1 cellular context compared by ENCODE assay signal in genomic region chr9:70258692-70259511, GRCh38.
TF ChIP-seq lines count a peak whose summit lies in the region.

Gene SMC5 (plus strand): TSS chr9:70258978. CDS start chr9:70259079, 101 bp downstream.

TF ChIP-seq in HepG2, 621 proteins besides CTCF, POLR2A, EP300 and RAD21 (continued from another document and continues in another):
- TF ChIP-seq ZNF609 (CRISPR knock-in tag; IDR thresholded peaks at IDR 0.05; ENCODE audit: borderline replicate concordance): peak; percentile 69; the same call in 1 of the 2 replicates
- no peak for TF ChIP-seq THYN1 (CRISPR knock-in tag; IDR thresholded peaks at IDR 0.05; ENCODE audit: borderline replicate concordance, low read depth)
- no peak for TF ChIP-seq CSRNP2 (CRISPR knock-in tag; conservative IDR thresholded peaks at IDR 0.05; ENCODE audit: low read depth)
- TF ChIP-seq ZNF574 (CRISPR knock-in tag; IDR thresholded peaks at IDR 0.05): peak; percentile 80
- TF ChIP-seq DZIP1 (CRISPR knock-in tag; IDR thresholded peaks at IDR 0.05): no peak; the same call in 1 of the 2 replicates
- TF ChIP-seq ZNF737 (CRISPR knock-in tag; IDR thresholded peaks at IDR 0.05; ENCODE audit: borderline replicate concordance): no peak
- no peak for TF ChIP-seq ZXDC (CRISPR knock-in tag; IDR thresholded peaks at IDR 0.05)
- TF ChIP-seq ZNF12 (CRISPR knock-in tag; IDR thresholded peaks at IDR 0.05): no peak
- TF ChIP-seq CCDC6 (CRISPR knock-in tag; IDR thresholded peaks at IDR 0.05): peak; percentile 90; the same call in 1 of the 2 replicates
- TF ChIP-seq ZNF441 (CRISPR knock-in tag; IDR thresholded peaks at IDR 0.05; ENCODE audit: borderline replicate concordance): peak; percentile 63; the same call in 1 of the 2 replicates
- no peak for TF ChIP-seq STAT5B (CRISPR knock-in tag; IDR thresholded peaks at IDR 0.05)
- no peak for TF ChIP-seq ZNF296 (CRISPR knock-in tag; conservative IDR thresholded peaks at IDR 0.05)
- no peak for TF ChIP-seq ZNF562 (CRISPR knock-in tag; IDR thresholded peaks at IDR 0.05; ENCODE audit: borderline replicate concordance)
- TF ChIP-seq ZNF878 (CRISPR knock-in tag; IDR thresholded peaks at IDR 0.05): peak; percentile 17
- TF ChIP-seq RBAK (CRISPR knock-in tag; IDR thresholded peaks at IDR 0.05): no peak
- 0 out of 2 replicates have a peak, but pooled peaks have one; percentile 59 for TF ChIP-seq ZNF274 (CRISPR knock-in tag; IDR thresholded peaks at IDR 0.05)
- TF ChIP-seq ZBTB2 (CRISPR knock-in tag; IDR thresholded peaks at IDR 0.05; ENCODE audit: low read depth): peak; percentile 82
- no peak for TF ChIP-seq ONECUT2 (CRISPR knock-in tag; IDR thresholded peaks at IDR 0.05)
- no peak for TF ChIP-seq SNRNP70 (IDR thresholded peaks at IDR 0.05; ENCODE audit: low read depth, low read length)
- 0 out of 2 replicates have a peak, but pooled peaks have one; percentile 29 for TF ChIP-seq HNRNPL (IDR thresholded peaks at IDR 0.05; ENCODE audit: low read depth, low read length)
- no peak for TF ChIP-seq ZFP36L2 (CRISPR knock-in tag; IDR thresholded peaks at IDR 0.05)
- TF ChIP-seq BHLHE40 (IDR thresholded peaks at IDR 0.05; ENCODE audit: low read length): no peak
- no peak for TF ChIP-seq ZNF720 (CRISPR knock-in tag; IDR thresholded peaks at IDR 0.05)
- 0 out of 2 replicates have a peak, but pooled peaks have one; percentile 42 for TF ChIP-seq ZNF205 (CRISPR knock-in tag; IDR thresholded peaks at IDR 0.05)
- TF ChIP-seq HNRNPK (IDR thresholded peaks at IDR 0.05; ENCODE audit: low read depth, low read length, poor library complexity, severe bottlenecking): peak; percentile 76
- no peak for TF ChIP-seq SRSF4 (IDR thresholded peaks at IDR 0.05; ENCODE audit: low read depth, low read length, poor library complexity, severe bottlenecking)
- no peak for TF ChIP-seq RERE (CRISPR knock-in tag; IDR thresholded peaks at IDR 0.05; ENCODE audit: low read depth)
- TF ChIP-seq ZFX (CRISPR knock-in tag; IDR thresholded peaks at IDR 0.05; ENCODE audit: low read depth): peak; percentile 94
- TF ChIP-seq IRX3 (CRISPR knock-in tag; IDR thresholded peaks at IDR 0.05; ENCODE audit: borderline replicate concordance, low read depth): peak; percentile 73; the same call in 1 of the 2 replicates
- TF ChIP-seq RFXAP (CRISPR knock-in tag; IDR thresholded peaks at IDR 0.05; ENCODE audit: borderline replicate concordance): peak; percentile 46; the same call in 1 of the 2 replicates
- no peak for TF ChIP-seq SOX6 (IDR thresholded peaks at IDR 0.05)
- TF ChIP-seq SOX6 (CRISPR knock-in tag; IDR thresholded peaks at IDR 0.05): no peak
- TF ChIP-seq SRSF1 (optimal IDR thresholded peaks at IDR 0.05; ENCODE audit: low read depth, low read length): peak; percentile 85
- peak; percentile 85 for TF ChIP-seq ZNF44 (CRISPR knock-in tag; IDR thresholded peaks at IDR 0.05)
- peak; percentile 94; the same call in 1 of the 2 replicates for TF ChIP-seq ZNF33B (CRISPR knock-in tag; IDR thresholded peaks at IDR 0.05)
- TF ChIP-seq ZNF30 (CRISPR knock-in tag; IDR thresholded peaks at IDR 0.05): no peak
